In genomic region chr14:74403619-74404417, GRCh38 we compare ENCODE assay signal across 23 cellular contexts. TPM values are rescaled to one million over a fixed set of nuclear protein-coding genes. Genes with fewer than 3 reads are reported as not detected.
DNase-seq lines count a peak whose midpoint lies in the region; ATAC-seq, FAIRE-seq and TF ChIP-seq lines count a peak whose summit lies in the region.
"Had no signal": no experiment of that assay in that cellular context is flagged by ENCODE, and none has a peak within 500 bp of the region (broad histone marks: within the 10 kb centered on the region; RNA-seq: fewer than 3 reads in every experiment).

No MANE protein-coding gene starts in this region.

- no peak overlapping the region for H3K9ac ChIP-seq in HepG2 (ENCODE audit: insufficient read depth, low read depth, low read length)

- TF ChIP-seq EP300 in HepG2 (IDR thresholded peaks at IDR 0.05; ENCODE audit: low read depth in 2 of 2, low read length in 2 of 2) (no peak), HepG2 (CRISPR knock-in tag; IDR thresholded peaks at IDR 0.05; ENCODE audit: borderline replicate concordance) (no peak)

- H3K9me3 Mint-ChIP-seq in WTC11 (no peaks in the 10 kb centered on the region), memory B cell (no peaks in the 10 kb centered on the region)

- H3K4me3 Mint-ChIP-seq in WTC11 (no peak overlapping the region), memory B cell (peak overlapping the region; percentile 55)

- H2AFZ ChIP-seq in HepG2 (ENCODE audit: low read length) = no peak overlapping the region

- ATAC-seq in HepG2 (no peak), right lobe of liver (no peak), WTC11 (no peak), memory B cell (ENCODE audit: low read depth) (no peak), HG03521 (IDR thresholded peaks at IDR 0.05; ENCODE audit: unreplicated experiment) (no peak)

- FAIRE-seq in HepG2 (lab: Jason Lieb, UNC) = no peak
- FAIRE-seq: A204.1, RCC 7860 had no signal

- H3K4me2 ChIP-seq in HepG2 (ENCODE audit: low read depth, low read length) = no peak overlapping the region

- peaks cover 4 to 34% of the 10 kb centered on the region in 2 experiments for H3K27me3 ChIP-seq in HepG2 (ENCODE audit: control insufficient read depth in 1 of 2, insufficient read depth in 2 of 2, low read length in 2 of 2)
- no peaks in the 10 kb centered on the region for H3K27me3 ChIP-seq in right lobe of liver
- H3K27me3 ChIP-seq: MG63 had no signal

- TF ChIP-seq POLR2A in HepG2 (IDR thresholded peaks at IDR 0.05; ENCODE audit: insufficient read depth in 1 of 2, low read depth in 2 of 2, low read length in 2 of 2) (no peak), right lobe of liver (IDR thresholded peaks at IDR 0.05) (no peak)

- TF ChIP-seq CTCF in HepG2 (CRISPR knock-in tag; IDR thresholded peaks at IDR 0.05) (no peak), right lobe of liver (IDR thresholded peaks at IDR 0.05) (no peak), WTC11 (IDR thresholded peaks at IDR 0.05) (no peak)

- H3K27ac ChIP-seq in HepG2 (ENCODE audit: extremely low read length, insufficient read depth, low read length) (no peak overlapping the region), right lobe of liver (no peak overlapping the region)
- H3K27ac ChIP-seq: C4-2B, HL-60 had no signal

- H3K4me1 ChIP-seq in HepG2 (ENCODE audit: insufficient read depth, low read length) = no peaks in the 10 kb centered on the region
- H3K4me1 ChIP-seq in right lobe of liver = no peaks in the 10 kb centered on the region

- H4K20me1 ChIP-seq in HepG2 (ENCODE audit: insufficient read depth, low read length) = no peaks in the 10 kb centered on the region

- H3K36me3 Mint-ChIP-seq in WTC11 = no peaks in the 10 kb centered on the region
- H3K36me3 Mint-ChIP-seq in memory B cell = no peaks in the 10 kb centered on the region

- in situ Hi-C loops in HepG2 (cut with HindIII; ENCODE audit: extremely low pct_ligation_motif_present, low pct_unique_long_range_greater_than_20kb) = no loop called here

- H3K36me3 ChIP-seq in HepG2 (replicated peaks in 1 of 2; ENCODE audit: control insufficient read depth in 1 of 2, insufficient read depth in 2 of 2, low read length in 2 of 2) = no peaks in the 10 kb centered on the region
- no peaks in the 10 kb centered on the region for H3K36me3 ChIP-seq in right lobe of liver
- H3K36me3 ChIP-seq: MG63 had no signal

- H3K27ac Mint-ChIP-seq in WTC11 = 0 out of 2 replicates have a peak overlapping the region, but pooled peaks have one; percentile 37
- H3K27ac Mint-ChIP-seq in memory B cell = no peak overlapping the region

- intact Hi-C loops in HepG2 (cut with micrococcal nuclease; ENCODE audit: unreplicated experiment) (no loop called here), right lobe of liver (cut with DNase I) (no loop called here)

- H3K4me3 ChIP-seq in HepG2 (replicated peaks in 1 of 3; ENCODE audit: insufficient read depth in 1 of 3, low read depth in 2 of 3, low read length in 3 of 3) (no peak overlapping the region), right lobe of liver (no peak overlapping the region)
- H3K4me3 ChIP-seq: MG63 had no signal

- CTCF ChIA-PET in HepG2 (lab: Yijun Ruan, JAX; ENCODE audit: low intra/inter-chr PET ratio, low total read pairs) = no interaction called here
- CTCF ChIA-PET in WTC11 (lab: Charles Lee) = no interaction called here

- POLR2A ChIA-PET in HepG2 (lab: Yijun Ruan, JAX) = no interaction called here
- POLR2A ChIA-PET in WTC11 (lab: Charles Lee) = no interaction called here

- 33% methylated on average over 12 of the region's 12 CpGs for WGBS in HepG2 (ENCODE audit: low lambda C conversion rate)
- 68% methylated on average over 7 of the region's 12 CpGs for WGBS in right lobe of liver (ENCODE audit: insufficient coverage, low coverage, low lambda C conversion rate, missing lambda C conversion rate)

- DNase-seq in HepG2 (ENCODE audit: low spot score) (no peak), right lobe of liver (no peak), WTC11 (ENCODE audit: low spot score) (no peak), memory B cell (ENCODE audit: low spot score in 2 of 2) (no peak), 8988T (no peak), OCI-M1 (lab: John Stamatoyannopoulos, UW) (no peak)
- DNase-seq: DMS79, IMR-90, Kasumi-1, MG63, NCI-H1092, NCI-H146, NCI-H2029 treated with DMSO at 0.1 percent for 48 hours, NCI-H446 treated with DMSO at 0.1 percent for 48 hours, NCI-H69, Right ventricle myocardium superior had no signal

- no peaks in the 10 kb centered on the region for H3K79me2 ChIP-seq in HepG2 (ENCODE audit: insufficient read depth, low read length)

- H3K4me1 Mint-ChIP-seq in WTC11 = peaks cover 42% of the 10 kb centered on the region
- peaks cover 56% of the 10 kb centered on the region for H3K4me1 Mint-ChIP-seq in memory B cell

- TF ChIP-seq RAD21 in HepG2 (CRISPR knock-in tag; IDR thresholded peaks at IDR 0.05) = no peak

- H3K27me3 Mint-ChIP-seq in WTC11 (ENCODE audit: low read depth) (no peaks in the 10 kb centered on the region), memory B cell (no peaks in the 10 kb centered on the region)

- no TSS peak for BruUV-seq in HepG2 (replicated peaks; lab: Mats Ljungman, UMichigan)

- no peaks in the 10 kb centered on the region for H3K9me3 ChIP-seq in HepG2 (ENCODE audit: low read length)
- H3K9me3 ChIP-seq in right lobe of liver = no peaks in the 10 kb centered on the region
- H3K9me3 ChIP-seq: MG63 had no signal

TF ChIP-seq in HepG2, 621 proteins besides CTCF, POLR2A, EP300 and RAD21 (continues in another document):
- TF ChIP-seq PCBP1 (IDR thresholded peaks at IDR 0.05; ENCODE audit: borderline replicate concordance, low read depth, low read length) = no peak
- TF ChIP-seq ZNF878 (CRISPR knock-in tag; IDR thresholded peaks at IDR 0.05) = no peak

TF ChIP-seq in WTC11, 78 proteins besides CTCF, POLR2A, EP300 and RAD21 (continues in another document):
- TF ChIP-seq ZNF121 (CRISPR knock-in tag; IDR thresholded peaks at IDR 0.05) = peak; percentile 52; the same call in 1 of the 2 replicates

RNA-seq across cellular contexts. Expression of gene SYNDIG1L, which starts 22.2 kb away (rescaled TPM):
- total RNA-seq in HepG2 (2016; rRNA removed; fragmentation: Illumina TruSeq; extraction: Trizol) = not detected in 2 replicates
- total RNA-seq in HepG2 (2016; cell fraction: cytosol; rRNA removed; fragmentation: Illumina TruSeq; extraction: Trizol; ENCODE audit: low read depth) = not detected in 2 replicates
- not detected in 2 replicates for total RNA-seq in HepG2 (2016; cell fraction: insoluble cytoplasmic fraction; rRNA removed; fragmentation: Illumina TruSeq; extraction: Trizol)
- total RNA-seq in HepG2 (2016; cell fraction: membrane; rRNA removed; fragmentation: Illumina TruSeq; extraction: Trizol) = not detected in 2 replicates
- total RNA-seq in HepG2 (2016; cell fraction: nucleus; rRNA removed; fragmentation: Illumina TruSeq; extraction: Trizol) = not detected in 2 replicates
- polyA plus RNA-seq in HepG2 (2011; rRNA removed) = 0.04 and 0.10 TPM in 2 replicates
- 0.03 TPM in 1 of 2 replicates, not detected in the other for polyA plus RNA-seq in HepG2 (2011; cell fraction: cytosol; rRNA removed)
- 0.21 and 0.29 TPM in 2 replicates for polyA plus RNA-seq in HepG2 (2011; cell fraction: nucleus; rRNA removed)
- 0.12 TPM in 1 of 2 replicates, not detected in the other for polyA plus RNA-seq in HepG2 (2012)
- not detected in 2 replicates for polyA plus RNA-seq in HepG2 (2016; cell fraction: cytosol; fragmentation: Illumina TruSeq; extraction: Trizol; ENCODE audit: low read depth)
- not detected in 2 replicates for polyA plus RNA-seq in HepG2 (2016; cell fraction: insoluble cytoplasmic fraction; fragmentation: Illumina TruSeq; extraction: Trizol; ENCODE audit: low read depth)
- polyA plus RNA-seq in HepG2 (2016; cell fraction: membrane; fragmentation: Illumina TruSeq; extraction: Trizol; ENCODE audit: low read depth) = not detected in 2 replicates
- not detected in 2 replicates for polyA plus RNA-seq in HepG2 (2016; cell fraction: nucleus; fragmentation: Illumina TruSeq; extraction: Trizol; ENCODE audit: insufficient read depth, low read depth)
- polyA minus RNA-seq in HepG2 (2011; rRNA and poly(A)+ RNA removed; ENCODE audit: low replicate concordance) = not detected in 2 replicates
- polyA minus RNA-seq in HepG2 (2011; cell fraction: cytosol; rRNA and poly(A)+ RNA removed) = not detected in 2 replicates
- not detected in 2 replicates for polyA minus RNA-seq in HepG2 (2011; cell fraction: nucleus; rRNA and poly(A)+ RNA removed)
- total RNA-seq in right lobe of liver = not detected
- total RNA-seq in WTC11 (2021) = 1.4 to 1.9 TPM (median 1.5 TPM) in 3 replicates
- total RNA-seq: H4, HT1080, IMR-90, Right ventricle myocardium superior had no signal
- polyA plus RNA-seq: IMR-90 had no signal

RNA-seq across cellular contexts. Expression of gene VRTN, which starts 55.5 kb away (rescaled TPM):
- not detected in 2 replicates for total RNA-seq in HepG2 (2016; rRNA removed; fragmentation: Illumina TruSeq; extraction: Trizol)
- not detected in 2 replicates for total RNA-seq in HepG2 (2016; cell fraction: cytosol; rRNA removed; fragmentation: Illumina TruSeq; extraction: Trizol; ENCODE audit: low read depth)
- total RNA-seq in HepG2 (2016; cell fraction: insoluble cytoplasmic fraction; rRNA removed; fragmentation: Illumina TruSeq; extraction: Trizol) = not detected in 2 replicates
- total RNA-seq in HepG2 (2016; cell fraction: membrane; rRNA removed; fragmentation: Illumina TruSeq; extraction: Trizol) = not detected in 2 replicates
- not detected in 2 replicates for total RNA-seq in HepG2 (2016; cell fraction: nucleus; rRNA removed; fragmentation: Illumina TruSeq; extraction: Trizol)
- polyA plus RNA-seq in HepG2 (2011; rRNA removed) = not detected in 2 replicates
- polyA plus RNA-seq in HepG2 (2011; cell fraction: cytosol; rRNA removed) = not detected in 2 replicates
- polyA plus RNA-seq in HepG2 (2011; cell fraction: nucleus; rRNA removed) = not detected in 2 replicates
- polyA plus RNA-seq in HepG2 (2012) = not detected in 2 replicates
- not detected in 2 replicates for polyA plus RNA-seq in HepG2 (2016; cell fraction: cytosol; fragmentation: Illumina TruSeq; extraction: Trizol; ENCODE audit: low read depth)
- not detected in 2 replicates for polyA plus RNA-seq in HepG2 (2016; cell fraction: insoluble cytoplasmic fraction; fragmentation: Illumina TruSeq; extraction: Trizol; ENCODE audit: low read depth)
- polyA plus RNA-seq in HepG2 (2016; cell fraction: membrane; fragmentation: Illumina TruSeq; extraction: Trizol; ENCODE audit: low read depth) = not detected in 2 replicates
- not detected in 2 replicates for polyA plus RNA-seq in HepG2 (2016; cell fraction: nucleus; fragmentation: Illumina TruSeq; extraction: Trizol; ENCODE audit: insufficient read depth, low read depth)
- polyA minus RNA-seq in HepG2 (2011; rRNA and poly(A)+ RNA removed; ENCODE audit: low replicate concordance) = not detected in 2 replicates
- polyA minus RNA-seq in HepG2 (2011; cell fraction: cytosol; rRNA and poly(A)+ RNA removed) = not detected in 2 replicates
- not detected in 2 replicates for polyA minus RNA-seq in HepG2 (2011; cell fraction: nucleus; rRNA and poly(A)+ RNA removed)
- not detected for total RNA-seq in right lobe of liver
- 106 to 130 TPM (median 128 TPM) in 3 replicates for total RNA-seq in WTC11 (2021)
- total RNA-seq: H4, HT1080, IMR-90, Right ventricle myocardium superior had no signal
- polyA plus RNA-seq: IMR-90 had no signal

Comparison
In these comparisons a context has a peak if more than half of its experiments do, and no peak if none do; other contexts are left out.
1. RNA of gene VRTN, which starts 55.5 kb away (total RNA-seq): 106 to 130 TPM in WTC11; not detected in HepG2 and not detected in right lobe of liver; every median in the first group is over 100 times any median in the second.
2. Of the 50 proteins assayed by ChIP-seq in both HepG2 and WTC11: peak only in HepG2: none; only in WTC11: ZNF121; in both: none; in neither: 49.